In the genomic region with DNA sequence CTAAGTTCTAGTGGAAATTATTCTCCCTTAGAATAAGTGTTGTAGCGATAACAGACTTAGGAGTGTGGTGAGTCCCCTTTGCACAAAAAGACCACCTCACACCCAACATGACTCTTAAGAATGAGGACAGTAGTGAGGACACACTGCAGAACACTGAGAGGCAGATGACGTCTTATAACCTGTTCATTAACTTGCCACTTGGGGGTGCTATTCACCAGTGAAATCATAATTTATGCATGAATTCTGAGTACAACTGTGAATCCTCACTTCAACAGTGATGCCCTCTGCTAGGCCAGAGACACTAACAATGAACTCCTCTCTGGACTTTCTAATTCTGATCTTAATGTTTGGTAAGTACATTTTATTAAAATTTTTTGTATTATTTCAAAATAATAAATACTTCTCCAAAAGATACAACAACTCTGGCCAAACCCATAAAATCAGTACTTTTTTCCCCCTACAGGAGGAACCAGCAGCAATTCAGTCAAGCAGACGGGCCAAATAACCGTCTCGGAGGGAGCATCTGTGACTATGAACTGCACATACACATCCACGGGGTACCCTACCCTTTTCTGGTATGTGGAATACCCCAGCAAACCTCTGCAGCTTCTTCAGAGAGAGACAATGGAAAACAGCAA, we compare ENCODE assay signal across 8 cellular contexts.
DNase-seq lines count a peak whose midpoint lies in the region; FAIRE-seq and TF ChIP-seq lines count a peak whose summit lies in the region.

No MANE protein-coding gene starts in this region.

- peak overlapping the region; percentile 46 for H3K27ac Mint-ChIP-seq in activated naive CD4-positive, alpha-beta T cell treated with anti-CD3 and anti-CD28 coated beads, Interleukin-2, amount 50 U/mL, for 24 hours
- H3K27ac Mint-ChIP-seq in HFFc6: no peak overlapping the region

- DNase-seq in activated naive CD4-positive, alpha-beta T cell treated with anti-CD3 and anti-CD28 coated beads, Interleukin-2, amount 50 U/mL, for 16 hours: no peak
- peak; percentile 47 for DNase-seq in HFFc6
- DNase-seq in NCI-H2107 treated with DMSO at 0.1 percent for 48 hours (lab: John Stamatoyannopoulos, UW; ENCODE audit: unreplicated experiment): peak; percentile 25
- DNase-seq in activated gamma-delta T cell treated with anti-CD3 and anti-CD28 coated beads, Interleukin-2, amount 50 U/mL, for 16 hours (ENCODE audit: low read depth): peak; percentile 17
- DNase-seq in right atrium auricular region (ENCODE audit: low spot score): no peak
- DNase-seq in small intestine: peak; percentile 51
- no peak for DNase-seq in T-helper 9 cell

- H3K4me3 ChIP-seq in right atrium auricular region (no peak overlapping the region), small intestine (ENCODE audit: low read depth in 1 of 2, low read length in 2 of 2) (no peak overlapping the region)

- H3K4me3 Mint-ChIP-seq in activated naive CD4-positive, alpha-beta T cell treated with anti-CD3 and anti-CD28 coated beads, Interleukin-2, amount 50 U/mL, for 24 hours: peak overlapping the region; percentile 51
- no peak overlapping the region for H3K4me3 Mint-ChIP-seq in HFFc6

- FAIRE-seq in small intestine (lab: Jason Lieb, UNC): no peak

- no peaks in the 10 kb centered on the region for H3K9me3 Mint-ChIP-seq in activated naive CD4-positive, alpha-beta T cell treated with anti-CD3 and anti-CD28 coated beads, Interleukin-2, amount 50 U/mL, for 24 hours
- no peaks in the 10 kb centered on the region for H3K9me3 Mint-ChIP-seq in HFFc6

- peak; percentile 86 for TF ChIP-seq CTCF in HFFc6 (IDR thresholded peaks at IDR 0.05)
- peak; percentile 48 to 76 for TF ChIP-seq CTCF in right atrium auricular region (IDR thresholded peaks at IDR 0.05)

- H3K4me1 ChIP-seq in right atrium auricular region (no peaks in the 10 kb centered on the region), small intestine (ENCODE audit: control insufficient read depth in 2 of 2, insufficient read depth in 1 of 2, low read depth in 1 of 2, low read length in 1 of 2) (no peaks in the 10 kb centered on the region)

- H3K27me3 ChIP-seq in right atrium auricular region: no peaks in the 10 kb centered on the region
- no peaks in the 10 kb centered on the region for H3K27me3 ChIP-seq in small intestine (ENCODE audit: control insufficient read depth in 2 of 2, insufficient read depth in 2 of 2, low read length in 2 of 2)

- no peak overlapping the region for H3K27ac ChIP-seq in right atrium auricular region
- no peak overlapping the region for H3K27ac ChIP-seq in small intestine (ENCODE audit: low read depth in 1 of 2, low read length in 1 of 2)

- no peaks in the 10 kb centered on the region for H3K27me3 Mint-ChIP-seq in activated naive CD4-positive, alpha-beta T cell treated with anti-CD3 and anti-CD28 coated beads, Interleukin-2, amount 50 U/mL, for 24 hours
- peaks cover 10% of the 10 kb centered on the region for H3K27me3 Mint-ChIP-seq in HFFc6 (ENCODE audit: insufficient read depth)

- no peaks in the 10 kb centered on the region for H3K36me3 Mint-ChIP-seq in activated naive CD4-positive, alpha-beta T cell treated with anti-CD3 and anti-CD28 coated beads, Interleukin-2, amount 50 U/mL, for 24 hours
- H3K36me3 Mint-ChIP-seq in HFFc6 (ENCODE audit: low read depth): no peaks in the 10 kb centered on the region

- H3K36me3 ChIP-seq in right atrium auricular region (no peaks in the 10 kb centered on the region), small intestine (ENCODE audit: control insufficient read depth in 2 of 2, insufficient read depth in 2 of 2, low read length in 2 of 2) (no peaks in the 10 kb centered on the region)

- WGBS in small intestine, 3 donors: 51 to 53% (median 51%) methylated on average over 6 of the region's 6 CpGs

- H3K9me3 ChIP-seq in right atrium auricular region (no peaks in the 10 kb centered on the region), small intestine (ENCODE audit: control insufficient read depth, low read depth) (no peaks in the 10 kb centered on the region)

- peaks cover 4% of the 10 kb centered on the region for H3K4me1 Mint-ChIP-seq in activated naive CD4-positive, alpha-beta T cell treated with anti-CD3 and anti-CD28 coated beads, Interleukin-2, amount 50 U/mL, for 24 hours
- no peaks in the 10 kb centered on the region for H3K4me1 Mint-ChIP-seq in HFFc6 (ENCODE audit: low read depth)

Comparison
In these comparisons a context has a peak if more than half of its experiments do, and no peak if none do; other contexts are left out.
1. DNase-seq: peak in HFFc6 (single experiment), NCI-H2107 treated with DMSO at 0.1 percent for 48 hours (single experiment), activated gamma-delta T cell treated with anti-CD3 and anti-CD28 coated beads, Interleukin-2, amount 50 U/mL, for 16 hours (single experiment) and small intestine (single experiment); none in activated naive CD4-positive, alpha-beta T cell treated with anti-CD3 and anti-CD28 coated beads, Interleukin-2, amount 50 U/mL, for 16 hours (single experiment), right atrium auricular region (single experiment) and T-helper 9 cell (single experiment).